Comparison of ENCODE assay signal across 1 cellular context in genomic region chr16:87380403-87380802, GRCh38.
TF ChIP-seq lines count a peak whose summit lies in the region.

No MANE protein-coding gene starts in this region.

TF ChIP-seq in HepG2, 621 proteins besides CTCF, POLR2A, EP300 and RAD21 (continued from another document):
- TF ChIP-seq HOXA3 (CRISPR knock-in tag; IDR thresholded peaks at IDR 0.05) (0 out of 2 replicates have a peak, but pooled peaks have one; percentile 10), ZNF687 (CRISPR knock-in tag; IDR thresholded peaks at IDR 0.05) (peak; percentile 56), ZNF770 (CRISPR knock-in tag; IDR thresholded peaks at IDR 0.05) (peak; percentile 61; the same call in 1 of the 2 replicates), MYNN (CRISPR knock-in tag; IDR thresholded peaks at IDR 0.05; ENCODE audit: low read depth) (no peak)
